In the genomic region with DNA sequence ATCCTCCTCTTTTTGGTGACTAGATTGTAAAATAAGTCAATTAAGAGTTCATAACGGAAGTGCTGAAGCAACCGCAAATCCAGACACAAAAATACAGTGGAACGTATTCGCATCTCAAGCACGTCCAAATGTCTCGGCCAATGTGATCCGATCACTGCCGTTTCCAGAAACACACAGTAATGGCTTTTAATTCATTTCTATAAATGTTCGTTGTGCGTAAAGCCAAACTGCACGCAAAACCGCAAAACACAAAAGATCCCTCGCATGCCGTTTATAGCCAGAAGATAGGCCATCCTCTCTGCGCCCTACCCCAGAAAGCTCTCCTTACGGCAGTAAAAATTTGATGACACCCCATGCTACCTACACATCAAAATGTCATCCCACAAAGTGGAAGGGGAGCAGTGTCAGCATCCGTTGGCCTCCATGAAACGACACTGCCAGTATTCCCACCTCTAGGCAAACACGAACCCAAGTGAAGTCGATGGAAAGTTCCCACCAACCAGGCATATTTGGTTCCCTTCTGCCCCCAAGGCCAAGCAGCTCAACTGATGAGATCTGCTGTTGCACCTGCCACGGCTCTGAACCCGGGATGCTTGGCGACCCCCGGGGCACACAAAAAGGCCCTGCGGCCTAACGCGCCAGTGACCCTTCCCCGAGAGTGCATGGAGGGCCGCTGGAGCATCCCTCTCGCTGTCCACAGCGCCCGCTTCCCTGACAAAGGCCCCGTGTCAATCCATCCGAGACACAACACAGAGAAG, we compare ENCODE assay signal across 8 cellular contexts. TPM values are rescaled to one million over a fixed set of nuclear protein-coding genes. Genes with fewer than 3 reads are reported as not detected.
DNase-seq lines count a peak whose midpoint lies in the region; ATAC-seq and TF ChIP-seq lines count a peak whose summit lies in the region.

No MANE protein-coding gene starts in this region.

- intact Hi-C loops in activated CD4-positive, alpha-beta T cell treated with anti-CD3 and anti-CD28 coated beads, Interleukin-2, amount 10 ng/mL, durations not matched to agents 24 days and 14 days (cut with micrococcal nuclease): loop anchor here (10.0 kb wide), 2 partner anchors 536 to 696 kb away; a partner anchor contains a TSS

- POLR2A ChIA-PET in RWPE1 (lab: Yijun Ruan, JAX; ENCODE audit: low non-redundant PET): interaction anchor here (0.6 kb wide), 1 partner anchor 18 kb away, joined by 5 read pairs; no protein-coding TSS in a partner anchor

- H3K27me3 Mint-ChIP-seq in activated CD4-positive, alpha-beta T cell treated with anti-CD3 and anti-CD28 coated beads, Interleukin-2, amount 10 ng/mL, durations not matched to agents 24 days and 14 days: no peaks in the 10 kb centered on the region
- H3K27me3 Mint-ChIP-seq in nephron (ENCODE audit: low read depth): no peaks in the 10 kb centered on the region

- peak overlapping the region; percentile 91 for H3K27ac Mint-ChIP-seq in activated CD4-positive, alpha-beta T cell treated with anti-CD3 and anti-CD28 coated beads, Interleukin-2, amount 10 ng/mL, durations not matched to agents 24 days and 14 days
- H3K27ac Mint-ChIP-seq in nephron: peak overlapping the region; percentile 88 to 97 (median 96)

- H3K4me1 Mint-ChIP-seq in activated CD4-positive, alpha-beta T cell treated with anti-CD3 and anti-CD28 coated beads, Interleukin-2, amount 10 ng/mL, durations not matched to agents 24 days and 14 days: peaks cover 20% of the 10 kb centered on the region
- H3K4me1 Mint-ChIP-seq in nephron: peaks cover 28% of the 10 kb centered on the region

- no peak for ATAC-seq in GM18909 (IDR thresholded peaks at IDR 0.05; ENCODE audit: poor library complexity, unreplicated experiment)

- DNase-seq in activated CD4-positive, alpha-beta T cell treated with anti-CD3 and anti-CD28 coated beads, Interleukin-2, amount 10 ng/mL, durations not matched to agents 24 days and 14 days: peak; percentile 65
- DNase-seq in activated CD4-positive, alpha-beta T cell treated with anti-CD3 and anti-CD28 coated beads, Interleukin-2, amount 50 U/mL, for 48 hours: no peak
- DNase-seq in RWPE1 (ENCODE audit: low spot score) (peak; percentile 13), epithelial cell of proximal tubule (ENCODE audit: low read depth) (no peak), epidermal melanocyte (ENCODE audit: insufficient read length, low spot score) (no peak), HCEC 1CT (no peak)

- H3K4me3 ChIP-seq in epithelial cell of proximal tubule (ENCODE audit: low read depth, low read length): peak overlapping the region; percentile 62

- H3K9me3 Mint-ChIP-seq in activated CD4-positive, alpha-beta T cell treated with anti-CD3 and anti-CD28 coated beads, Interleukin-2, amount 10 ng/mL, durations not matched to agents 24 days and 14 days: no peaks in the 10 kb centered on the region
- H3K9me3 Mint-ChIP-seq in nephron: no peaks in the 10 kb centered on the region

- H3K4me3 Mint-ChIP-seq in activated CD4-positive, alpha-beta T cell treated with anti-CD3 and anti-CD28 coated beads, Interleukin-2, amount 10 ng/mL, durations not matched to agents 24 days and 14 days: peak overlapping the region; percentile 95
- H3K4me3 Mint-ChIP-seq in nephron: peak overlapping the region; percentile 98 to 100 (median 98)

- CTCF ChIA-PET in RWPE1 (lab: Yijun Ruan, JAX): interaction anchor here (0.9 kb wide), 1 partner anchor 183 kb away, joined by 3 read pairs; no protein-coding TSS in a partner anchor

- H3K36me3 Mint-ChIP-seq in activated CD4-positive, alpha-beta T cell treated with anti-CD3 and anti-CD28 coated beads, Interleukin-2, amount 10 ng/mL, durations not matched to agents 24 days and 14 days (ENCODE audit: low read depth): peaks cover 3% of the 10 kb centered on the region
- peaks cover 11% of the 10 kb centered on the region for H3K36me3 Mint-ChIP-seq in nephron (ENCODE audit: low read depth)

- TF ChIP-seq CTCF in RWPE1 (conservative IDR thresholded peaks at IDR 0.05; ENCODE audit: low read depth) (no peak), epithelial cell of proximal tubule (conservative IDR thresholded peaks at IDR 0.05; ENCODE audit: low read depth, low read length) (no peak), nephron (IDR thresholded peaks at IDR 0.05; ENCODE audit: unreplicated experiment in 3 of 3) (no peak)

- peak overlapping the region; percentile 81 for H3K27ac ChIP-seq in RWPE1

RNA-seq across cellular contexts. Expression of a gene that starts 1.4 kb away (rescaled TPM):
- total RNA-seq in activated CD4-positive, alpha-beta T cell treated with anti-CD3 and anti-CD28 coated beads, Interleukin-2, amount 10 ng/mL, durations not matched to agents 24 days and 14 days: 33.6 and 33.8 TPM in 2 replicates
- 5.4 and 10.4 TPM in 2 replicates for total RNA-seq in epithelial cell of proximal tubule

RNA-seq across cellular contexts. Expression of a gene that starts 28.6 kb away (rescaled TPM):
- 1,820 and 1,848 TPM in 2 replicates for total RNA-seq in activated CD4-positive, alpha-beta T cell treated with anti-CD3 and anti-CD28 coated beads, Interleukin-2, amount 10 ng/mL, durations not matched to agents 24 days and 14 days
- total RNA-seq in epithelial cell of proximal tubule: 1,982 and 2,357 TPM in 2 replicates

RNA-seq across cellular contexts. Expression of a gene that starts 37.9 kb away (rescaled TPM):
- 173 and 177 TPM in 2 replicates for total RNA-seq in activated CD4-positive, alpha-beta T cell treated with anti-CD3 and anti-CD28 coated beads, Interleukin-2, amount 10 ng/mL, durations not matched to agents 24 days and 14 days
- total RNA-seq in epithelial cell of proximal tubule: 78.3 and 80.5 TPM in 2 replicates

Comparison
In these comparisons a context has a peak if more than half of its experiments do, and no peak if none do; other contexts are left out.
1. DNase-seq: peak in activated CD4-positive, alpha-beta T cell treated with anti-CD3 and anti-CD28 coated beads, Interleukin-2, amount 10 ng/mL, durations not matched to agents 24 days and 14 days (single experiment) and RWPE1 (single experiment); none in activated CD4-positive, alpha-beta T cell treated with anti-CD3 and anti-CD28 coated beads, Interleukin-2, amount 50 U/mL, for 48 hours (0 of 2), epithelial cell of proximal tubule (single experiment), epidermal melanocyte (single experiment) and HCEC 1CT (single experiment).